8 cellular contexts compared by ENCODE assay signal in genomic region chr16:67806428-67807147, GRCh38. TPM values are rescaled to one million over a fixed set of nuclear protein-coding genes. Genes with fewer than 3 reads are reported as not detected.
A peak's percentile ranks its signal among the peaks of the same experiment; 100 is the strongest.
DNase-seq lines count a peak whose midpoint lies in the region; ATAC-seq and TF ChIP-seq lines count a peak whose summit lies in the region.

Gene RANBP10, minus strand, starts transcription at chr16:67806560. Its CDS starts 24 bp downstream, at chr16:67806536.
Gene TSNAXIP1, plus strand, starts transcription at chr16:67806889. Its CDS starts 261 bp downstream, at chr16:67807150.

- H3K36me3 ChIP-seq in ascending aorta (peaks cover 3% of the 10 kb centered on the region in 2 donors), right atrium auricular region (peaks cover 14% of the 10 kb centered on the region), prostate gland (no peaks in the 10 kb centered on the region), urinary bladder (ENCODE audit: insufficient read depth) (no peaks in the 10 kb centered on the region)

- TF ChIP-seq CTCF in ascending aorta (IDR thresholded peaks at IDR 0.05), result no peak
- no peak for TF ChIP-seq CTCF in right atrium auricular region (IDR thresholded peaks at IDR 0.05)
- TF ChIP-seq CTCF in prostate gland (IDR thresholded peaks at IDR 0.05), result peak in 1 of 4 experiments; percentile 19

- WGBS in prostate gland, result 1% methylated on average over 35 of the region's 54 CpGs
- under 1% methylated on average over 54 of the region's 54 CpGs for WGBS in urinary bladder

- H3K27ac ChIP-seq in ascending aorta (peak within 1 kb of the TSS; percentile 70 to 83), right atrium auricular region (peak within 1 kb of the TSS; percentile 77 to 87), prostate gland (peak within 1 kb of the TSS; percentile 81 to 86), urinary bladder (ENCODE audit: low read depth) (peak within 1 kb of the TSS; percentile 70)

- H3K4me1 ChIP-seq in ascending aorta (peaks cover 0 to 12% of the 10 kb centered on the region in 2 donors), right atrium auricular region (peaks cover 0 to 16% of the 10 kb centered on the region in 2 donors), prostate gland (replicated peaks) (peaks cover 14% of the 10 kb centered on the region), urinary bladder (ENCODE audit: insufficient read depth) (no peaks in the 10 kb centered on the region)

- DNase-seq in NCI-H187 (lab: John Stamatoyannopoulos, UW) (peak; percentile 91 to 94), T-helper 2 cell (peak; percentile 88 to 100 (median 96)), ascending aorta (ENCODE audit: low spot score in 2 of 2) (peak; percentile 97 to 99), right atrium auricular region (ENCODE audit: low spot score) (peak; percentile 98), prostate gland (ENCODE audit: low spot score) (peak; percentile 98)

- TF ChIP-seq POLR2A in prostate gland (IDR thresholded peaks at IDR 0.05), result peak; percentile 89

- intact Hi-C loops in ascending aorta (cut with DNase I), result loop anchor here (1.0 to 10.0 kb wide), 8 partner anchors 40 to 562 kb away; partner anchors contain the start of genes ACD, CENPT, CTCF and DDX28
- intact Hi-C loops in prostate gland (cut with DNase I), result loop anchor here (10.0 kb wide), 1 partner anchor 132 kb away; no protein-coding TSS in a partner anchor

- H3K4me3 ChIP-seq in ascending aorta (peak within 1 kb of the TSS; percentile 87 to 91), right atrium auricular region (peak within 1 kb of the TSS; percentile 90 to 97), prostate gland (peak within 1 kb of the TSS; percentile 94 to 98), urinary bladder (ENCODE audit: low read depth, low read length) (peak within 1 kb of the TSS; percentile 91)

- H3K9me3 ChIP-seq in ascending aorta (no peaks in the 10 kb centered on the region), right atrium auricular region (no peaks in the 10 kb centered on the region), prostate gland (no peaks in the 10 kb centered on the region)

- ATAC-seq in GM18502 (IDR thresholded peaks at IDR 0.05; ENCODE audit: poor library complexity, unreplicated experiment) (peak; percentile 89), HG02943 (IDR thresholded peaks at IDR 0.05; ENCODE audit: low read depth, unreplicated experiment) (peak; percentile 87)

- no peaks in the 10 kb centered on the region for H3K27me3 ChIP-seq in ascending aorta
- H3K27me3 ChIP-seq in right atrium auricular region, result no peaks in the 10 kb centered on the region
- no peaks in the 10 kb centered on the region for H3K27me3 ChIP-seq in prostate gland (replicated peaks; ENCODE audit: insufficient read depth)

RNA-seq across cellular contexts. Expression of gene RANBP10, which starts in this region (rescaled TPM):
- total RNA-seq in ascending aorta (50.0 TPM), right atrium auricular region (1 to 10 TPM; 7.8 to 8.9 TPM), prostate gland (10 to 100 TPM; 11.1 to 22.8 TPM), urinary bladder (6.0 TPM)
- polyA plus RNA-seq in urinary bladder, result 14.1 TPM

RNA-seq across cellular contexts. Expression of gene TSNAXIP1, which starts in this region (rescaled TPM):
- 5.4 TPM for total RNA-seq in ascending aorta
- total RNA-seq in right atrium auricular region, result under 1 TPM in 1 of 2 donors, not detected in 1; 0.55 TPM
- 1 to 10 TPM; 2.1 to 8.0 TPM for total RNA-seq in prostate gland
- total RNA-seq in urinary bladder, result 1.2 TPM
- polyA plus RNA-seq in urinary bladder, result 2.0 TPM

Comparison
In these comparisons a context has a peak if more than half of its experiments do, and no peak if none do; other contexts are left out.
1. Peak in every context shown above with its lines: DNase-seq, ATAC-seq, H3K4me3 ChIP-seq and H3K27ac ChIP-seq.